In the genomic region with DNA sequence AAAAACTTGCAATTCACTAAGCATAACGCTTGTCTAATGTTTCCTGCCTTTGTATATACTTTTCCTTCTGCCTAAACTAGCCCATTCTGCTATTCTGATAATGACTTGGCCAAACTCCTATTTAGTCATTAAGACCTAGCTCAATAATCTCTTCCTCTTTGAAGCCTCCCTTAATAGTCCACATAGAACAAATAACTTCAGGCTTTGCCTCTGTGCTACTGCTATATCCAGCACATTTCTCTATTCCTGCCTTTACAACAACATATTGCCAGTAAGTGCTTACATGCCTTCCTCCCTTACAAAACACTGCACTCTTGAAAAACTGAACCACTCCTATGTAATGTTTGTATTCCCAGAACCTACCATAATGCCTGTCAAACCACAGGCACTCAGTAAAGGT, we compare ENCODE assay signal across 21 cellular contexts. TPM values are rescaled to one million over a fixed set of nuclear protein-coding genes. Genes with fewer than 3 reads are reported as not detected.
DNase-seq lines count a peak whose midpoint lies in the region; ATAC-seq and TF ChIP-seq lines count a peak whose summit lies in the region.
"Had no signal": no experiment of that assay in that cellular context is flagged by ENCODE, and none has a peak within 500 bp of the region (broad histone marks: within the 10 kb centered on the region; RNA-seq: fewer than 3 reads in every experiment).

No MANE protein-coding gene starts in this region.

- peak overlapping the region; percentile 2 for H3K27ac Mint-ChIP-seq in mesothelial cell of epicardium
- no peak overlapping the region for H3K27ac Mint-ChIP-seq in Calu3 (ENCODE audit: unreplicated experiment)
- H3K27ac Mint-ChIP-seq: activated B cell treated with CpG ODN at 0.5 μM for 24 hours; activated CD8-positive, alpha-beta memory T cell treated with anti-CD3 and anti-CD28 coated beads, Interleukin-2, amount 10 ng/mL, durations not matched to agents 7 days and 5 days; B cell; CD8-positive, alpha-beta T cell; H9; stimulated activated naive CD8-positive, alpha-beta T cell treated with anti-CD3 and anti-CD28 coated beads, Interleukin-15, Interleukin-2, amounts not matched to agents 100 ng/mL and 50 ng/mL, for 24 hours had no signal

- H3K36me3 Mint-ChIP-seq in mesothelial cell of epicardium: no peaks in the 10 kb centered on the region
- no peaks in the 10 kb centered on the region for H3K36me3 Mint-ChIP-seq in Calu3 (ENCODE audit: insufficient read depth, unreplicated experiment)
- H3K36me3 Mint-ChIP-seq: activated CD8-positive, alpha-beta memory T cell treated with anti-CD3 and anti-CD28 coated beads, Interleukin-2, amount 10 ng/mL, durations not matched to agents 7 days and 5 days; CD8-positive, alpha-beta T cell had no signal

- no peak for DNase-seq in cardiac muscle cell (ENCODE audit: low read depth in 1 of 2, low spot score in 1 of 2)
- no peak for DNase-seq in Right ventricle myocardium superior
- peak; percentile 16 for DNase-seq in OCI-M1 (lab: John Stamatoyannopoulos, UW)
- DNase-seq in mesothelial cell of epicardium (ENCODE audit: low spot score in 2 of 2, unreplicated experiment in 2 of 2): no peak
- DNase-seq in Calu3: no peak
- no peak for DNase-seq in SKM-1 (lab: John Stamatoyannopoulos, UW; ENCODE audit: unreplicated experiment)
- DNase-seq: activated B cell treated with CpG ODN at 0.5 μM for 24 hours; activated CD4-positive, alpha-beta T cell treated with anti-CD3 and anti-CD28 coated beads, Interleukin-2, amount 50 U/mL, for 1 hour; activated CD8-positive, alpha-beta memory T cell treated with anti-CD3 and anti-CD28 coated beads, Interleukin-2, amount 10 ng/mL, durations not matched to agents 7 days and 5 days; activated T-cell treated with anti-CD3 and anti-CD28 coated beads, Interleukin-2, amount 50 U/mL, for 48 hours; CD8-positive, alpha-beta T cell; H9; islet precursor cell; MG63; NCI-H1417 treated with DMSO at 0.1 percent for 48 hours; T-helper 9 cell had no signal

- H3K27me3 Mint-ChIP-seq in mesothelial cell of epicardium (ENCODE audit: low read depth) (no peaks in the 10 kb centered on the region), Calu3 (ENCODE audit: unreplicated experiment) (no peaks in the 10 kb centered on the region)

- CTCF ChIA-PET in Calu3 (lab: Charles Lee): no interaction called here

- H3K27me3 ChIP-seq in cardiac muscle cell: no peaks in the 10 kb centered on the region
- H3K27me3 ChIP-seq: MG63 had no signal

- no peaks in the 10 kb centered on the region for H3K9me3 ChIP-seq in cardiac muscle cell (ENCODE audit: low read depth)
- H3K9me3 ChIP-seq: MG63, prostate gland had no signal

- ATAC-seq in Right ventricle myocardium superior (ENCODE audit: poor library complexity) (no peak), HG03175 (IDR thresholded peaks at IDR 0.05; ENCODE audit: unreplicated experiment) (no peak), GM21381 (IDR thresholded peaks at IDR 0.05; ENCODE audit: unreplicated experiment) (no peak)
- ATAC-seq: activated CD8-positive, alpha-beta memory T cell treated with anti-CD3 and anti-CD28 coated beads, Interleukin-2, amount 10 ng/mL, durations not matched to agents 7 days and 5 days; CD8-positive, alpha-beta T cell had no signal

- BruUV-seq in Calu3 (replicated peaks; lab: Mats Ljungman, UMichigan): no TSS peak

- no peak overlapping the region for H3K4me3 Mint-ChIP-seq in mesothelial cell of epicardium
- H3K4me3 Mint-ChIP-seq in Calu3 (ENCODE audit: low read depth, unreplicated experiment): no peak overlapping the region
- H3K4me3 Mint-ChIP-seq: activated B cell treated with CpG ODN at 0.5 μM for 24 hours; activated CD8-positive, alpha-beta memory T cell treated with anti-CD3 and anti-CD28 coated beads, Interleukin-2, amount 10 ng/mL, durations not matched to agents 7 days and 5 days; B cell; CD8-positive, alpha-beta T cell; H9; stimulated activated naive CD8-positive, alpha-beta T cell treated with anti-CD3 and anti-CD28 coated beads, Interleukin-15, Interleukin-2, amounts not matched to agents 100 ng/mL and 50 ng/mL, for 24 hours had no signal

- peaks cover 42% of the 10 kb centered on the region for H3K4me1 ChIP-seq in cardiac muscle cell (ENCODE audit: low read depth)

- H3K36me3 ChIP-seq in cardiac muscle cell: peaks cover 4% of the 10 kb centered on the region
- H3K36me3 ChIP-seq: MG63, prostate gland had no signal

- H3K4me1 Mint-ChIP-seq in mesothelial cell of epicardium (peaks cover 45% of the 10 kb centered on the region), Calu3 (ENCODE audit: low read depth, unreplicated experiment) (no peaks in the 10 kb centered on the region)
- H3K4me1 Mint-ChIP-seq: activated B cell treated with CpG ODN at 0.5 μM for 24 hours; activated CD8-positive, alpha-beta memory T cell treated with anti-CD3 and anti-CD28 coated beads, Interleukin-2, amount 10 ng/mL, durations not matched to agents 7 days and 5 days; B cell had no signal

- TF ChIP-seq CTCF in cardiac muscle cell (IDR thresholded peaks at IDR 0.05; ENCODE audit: low read depth, low read length) (no peak), mesothelial cell of epicardium (IDR thresholded peaks at IDR 0.05; ENCODE audit: unreplicated experiment) (no peak), Calu3 (IDR thresholded peaks at IDR 0.05; ENCODE audit: unreplicated experiment) (no peak)

- no peak overlapping the region for H3K4me3 ChIP-seq in cardiac muscle cell
- H3K4me3 ChIP-seq: MG63, prostate gland had no signal

- peak overlapping the region; percentile 65 for H3K27ac ChIP-seq in cardiac muscle cell
- H3K27ac ChIP-seq: prostate gland had no signal

- intact Hi-C loops in Right ventricle myocardium superior (cut with DNase I): no loop called here
- intact Hi-C loops in Calu3 (cut with micrococcal nuclease; ENCODE audit: unreplicated experiment): no loop called here

- H3K9me3 Mint-ChIP-seq in mesothelial cell of epicardium: no peaks in the 10 kb centered on the region
- H3K9me3 Mint-ChIP-seq in Calu3 (ENCODE audit: low read depth, unreplicated experiment): no peaks in the 10 kb centered on the region
- H3K9me3 Mint-ChIP-seq: activated B cell treated with CpG ODN at 0.5 μM for 24 hours; CD8-positive, alpha-beta T cell; H9; stimulated activated naive CD8-positive, alpha-beta T cell treated with anti-CD3 and anti-CD28 coated beads, Interleukin-15, Interleukin-2, amounts not matched to agents 100 ng/mL and 50 ng/mL, for 24 hours had no signal

RNA-seq across cellular contexts. Expression of a gene that starts 13.8 kb away (rescaled TPM):
- total RNA-seq in cardiac muscle cell (58.8 and 71.4 TPM in 2 replicates), Right ventricle myocardium superior (14.4 TPM), mesothelial cell of epicardium (79.4 to 89.1 TPM (median 80.7 TPM) in 3 replicates), Calu3 (2022) (7.0 and 12.7 TPM in 2 replicates)
- 105 and 121 TPM in 2 replicates for polyA plus RNA-seq in cardiac muscle cell
